Comparison of ENCODE assay signal across 14 cellular contexts in the genomic region with DNA sequence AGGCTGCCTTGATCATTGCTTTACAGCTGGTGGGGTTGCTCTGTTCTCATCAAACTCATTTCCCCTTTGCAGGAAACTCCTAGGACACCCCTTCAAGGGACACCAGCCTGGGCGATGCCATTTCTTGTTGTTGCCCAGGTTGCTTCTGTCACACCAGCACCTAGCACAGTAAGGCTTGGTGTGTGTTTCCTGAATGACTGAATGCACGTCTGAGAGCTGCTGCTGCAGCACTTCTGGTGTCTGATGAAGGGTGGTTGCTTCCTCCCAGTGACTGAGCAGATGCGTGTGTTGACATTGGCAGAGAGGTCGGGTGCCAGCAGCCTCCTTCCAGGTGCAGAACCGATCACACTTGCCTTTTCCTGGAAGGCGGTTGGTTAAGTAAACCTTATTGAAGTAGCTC.
A peak's percentile ranks its signal among the peaks of the same experiment; 100 is the strongest.
DNase-seq lines count a peak whose midpoint lies in the region; ATAC-seq and TF ChIP-seq lines count a peak whose summit lies in the region.
"Had no signal": no experiment of that assay in that cellular context is flagged by ENCODE, and none has a peak within 500 bp of the region (broad histone marks: within the 10 kb centered on the region; RNA-seq: fewer than 3 reads in every experiment).

No MANE protein-coding gene starts in this region.

- no peak overlapping the region for H3K27ac Mint-ChIP-seq in stimulated activated memory B cell treated with anti-CD40 and anti-IgM and Interleukin-4, amounts not matched to agents 10 μg/mL and 1 μg/mL and 100 μg/mL, for 72 hours
- H3K27ac Mint-ChIP-seq: activated CD8-positive, alpha-beta memory T cell treated with anti-CD3 and anti-CD28 coated beads, Interleukin-2, amount 10 ng/mL, durations not matched to agents 7 days and 5 days; activated naive CD8-positive, alpha-beta T cell; GM23338 had no signal

- peaks cover 60% of the 10 kb centered on the region for H3K4me1 ChIP-seq in OCI-LY3 (ENCODE audit: low read length)
- peaks cover 22% of the 10 kb centered on the region for H3K4me1 ChIP-seq in mucosa of descending colon (ENCODE audit: low read depth)

- peak; percentile 77 for ATAC-seq in mucosa of descending colon
- no peak for ATAC-seq in stimulated activated memory B cell treated with anti-CD40 and anti-IgM and Interleukin-4, amounts not matched to agents 10 μg/mL and 1 μg/mL and 100 μg/mL, for 72 hours
- no peak for ATAC-seq in HG02678 (IDR thresholded peaks at IDR 0.05; ENCODE audit: unreplicated experiment)
- ATAC-seq: activated CD8-positive, alpha-beta memory T cell treated with anti-CD3 and anti-CD28 coated beads, Interleukin-2, amount 10 ng/mL, durations not matched to agents 7 days and 5 days; GM23338 had no signal

- TF ChIP-seq CTCF in OCI-LY3 (IDR thresholded peaks at IDR 0.05; ENCODE audit: low read depth, low read length) (no peak), mucosa of descending colon (IDR thresholded peaks at IDR 0.05) (no peak)

- H3K4me3 ChIP-seq in OCI-LY3 (ENCODE audit: low read length): 0 out of 2 replicates have a peak overlapping the region, but pooled peaks have one; percentile 5
- H3K4me3 ChIP-seq in mucosa of descending colon: no peak overlapping the region
- H3K4me3 ChIP-seq: GM23338 had no signal

- no peak overlapping the region for H2AFZ ChIP-seq in OCI-LY3 (ENCODE audit: low read depth, low read length)
- H2AFZ ChIP-seq: GM23338 had no signal

- H3K27ac ChIP-seq in OCI-LY3 (ENCODE audit: low read length): peak overlapping the region; percentile 25; the same call in 1 of the 2 replicates

- intact Hi-C loops in mucosa of descending colon (cut with DNase I, micrococcal nuclease): no loop called here

- no peak overlapping the region for H3K9ac ChIP-seq in OCI-LY3 (ENCODE audit: low read length)

- no peaks in the 10 kb centered on the region for H3K79me2 ChIP-seq in OCI-LY3 (ENCODE audit: low read length)

- no peaks in the 10 kb centered on the region for H3K36me3 Mint-ChIP-seq in stimulated activated memory B cell treated with anti-CD40 and anti-IgM and Interleukin-4, amounts not matched to agents 10 μg/mL and 1 μg/mL and 100 μg/mL, for 72 hours
- H3K36me3 Mint-ChIP-seq: activated CD8-positive, alpha-beta memory T cell treated with anti-CD3 and anti-CD28 coated beads, Interleukin-2, amount 10 ng/mL, durations not matched to agents 7 days and 5 days; activated naive CD8-positive, alpha-beta T cell had no signal

- H3K4me2 ChIP-seq in OCI-LY3 (ENCODE audit: low read length): peak overlapping the region; percentile 46
- H3K4me2 ChIP-seq: GM23338 had no signal

- H3K9me3 ChIP-seq in OCI-LY3 (ENCODE audit: insufficient read depth, low read length) (no peaks in the 10 kb centered on the region), mucosa of descending colon (no peaks in the 10 kb centered on the region)

- no peaks in the 10 kb centered on the region for H3K9me3 Mint-ChIP-seq in stimulated activated memory B cell treated with anti-CD40 and anti-IgM and Interleukin-4, amounts not matched to agents 10 μg/mL and 1 μg/mL and 100 μg/mL, for 72 hours
- H3K9me3 Mint-ChIP-seq: GM23338 had no signal

- H3K4me1 Mint-ChIP-seq in stimulated activated memory B cell treated with anti-CD40 and anti-IgM and Interleukin-4, amounts not matched to agents 10 μg/mL and 1 μg/mL and 100 μg/mL, for 72 hours: no peaks in the 10 kb centered on the region
- H3K4me1 Mint-ChIP-seq: activated CD8-positive, alpha-beta memory T cell treated with anti-CD3 and anti-CD28 coated beads, Interleukin-2, amount 10 ng/mL, durations not matched to agents 7 days and 5 days had no signal

- DNase-seq in DMS53 (lab: John Stamatoyannopoulos, UW) (peak; percentile 98), NCI-H146 treated with DMSO at 0.1 percent for 48 hours (lab: John Stamatoyannopoulos, UW; ENCODE audit: unreplicated experiment) (peak; percentile 31), mucosa of descending colon (peak; percentile 68 to 75 (median 72)), kidney glomerular epithelial cell (lab: John Stamatoyannopoulos, UW) (no peak), midbrain (lab: John Stamatoyannopoulos, UW) (no peak)
- DNase-seq: activated CD8-positive, alpha-beta memory T cell treated with anti-CD3 and anti-CD28 coated beads, Interleukin-2, amount 10 ng/mL, durations not matched to agents 7 days and 5 days; central memory CD4-positive, alpha-beta T cell; kidney; stimulated activated CD4-positive, alpha-beta T cell treated with anti-CD3 and anti-CD28 coated beads, Interleukin-2, amount 100 ng/mL, for 24 hours had no signal

- no peaks in the 10 kb centered on the region for H3K27me3 ChIP-seq in OCI-LY3 (ENCODE audit: low read depth, low read length)

- H3K36me3 ChIP-seq in OCI-LY3 (replicated peaks; ENCODE audit: low read depth, low read length) (no peaks in the 10 kb centered on the region), mucosa of descending colon (ENCODE audit: low read depth) (no peaks in the 10 kb centered on the region)

- peaks cover 33% of the 10 kb centered on the region for H3K27me3 Mint-ChIP-seq in stimulated activated memory B cell treated with anti-CD40 and anti-IgM and Interleukin-4, amounts not matched to agents 10 μg/mL and 1 μg/mL and 100 μg/mL, for 72 hours

- no peak overlapping the region for H3K4me3 Mint-ChIP-seq in stimulated activated memory B cell treated with anti-CD40 and anti-IgM and Interleukin-4, amounts not matched to agents 10 μg/mL and 1 μg/mL and 100 μg/mL, for 72 hours
- H3K4me3 Mint-ChIP-seq: activated CD8-positive, alpha-beta memory T cell treated with anti-CD3 and anti-CD28 coated beads, Interleukin-2, amount 10 ng/mL, durations not matched to agents 7 days and 5 days; activated naive CD8-positive, alpha-beta T cell; GM23338 had no signal

- no peaks in the 10 kb centered on the region for H4K20me1 ChIP-seq in OCI-LY3 (ENCODE audit: insufficient read depth, low read length)

Comparison
In these comparisons a context has a peak if more than half of its experiments do, and no peak if none do; other contexts are left out.
1. DNase-seq: peak in DMS53 (single experiment), NCI-H146 treated with DMSO at 0.1 percent for 48 hours (single experiment) and mucosa of descending colon (3 of 3); none in kidney glomerular epithelial cell (single experiment) and midbrain (single experiment).